ENCODE assay signal across 10 cellular contexts in the genomic region with DNA sequence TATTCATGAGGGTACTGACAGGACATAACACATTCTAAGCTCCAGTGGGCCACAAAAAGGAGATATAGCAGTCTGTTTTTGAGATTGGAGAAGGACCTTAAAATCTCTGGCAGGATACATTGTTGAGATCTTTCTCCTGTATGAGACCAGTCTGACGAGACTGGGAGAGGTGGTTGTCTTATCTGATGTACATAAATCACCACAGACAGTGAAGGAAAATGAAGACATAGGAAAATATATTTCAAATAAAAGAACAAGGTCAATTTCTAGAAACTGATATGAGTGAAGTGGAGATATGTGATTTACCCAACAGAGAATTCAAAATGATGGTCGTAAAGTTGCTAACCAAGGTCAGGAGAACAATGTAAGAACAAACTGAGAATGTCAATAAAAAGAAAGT.
"Had no signal": no experiment of that assay in that cellular context is flagged by ENCODE, and none has a peak within 500 bp of the region (broad histone marks: within the 10 kb centered on the region; RNA-seq: fewer than 3 reads in every experiment).

No MANE protein-coding gene starts in this region.

- H3K4me1 ChIP-seq: HAP-1 had no signal

- H3K9me3 ChIP-seq: HAP-1 had no signal

- H3K4me2 ChIP-seq: GM23338 had no signal

- H2AFZ ChIP-seq: GM23248, GM23338 had no signal

- DNase-seq: GOT3, H7, H9, HFFc6 had no signal

- H3K27ac Mint-ChIP-seq: GM23338, H9, HFFc6 had no signal

- ATAC-seq: GM23338, HCT116 had no signal

- H3K9ac ChIP-seq: GM23248 had no signal

- H3K4me3 ChIP-seq: GM23248, GM23338, HAP-1 had no signal

- H3K4me1 Mint-ChIP-seq: GM23338, H9 had no signal

- H3K27ac ChIP-seq: GM23248 had no signal

- H3K36me3 ChIP-seq: HAP-1 had no signal

- H3K4me3 Mint-ChIP-seq: GM23338, H9, HFFc6 had no signal

- FAIRE-seq: H1, H54 had no signal
